8 cellular contexts compared by ENCODE assay signal in the genomic region with DNA sequence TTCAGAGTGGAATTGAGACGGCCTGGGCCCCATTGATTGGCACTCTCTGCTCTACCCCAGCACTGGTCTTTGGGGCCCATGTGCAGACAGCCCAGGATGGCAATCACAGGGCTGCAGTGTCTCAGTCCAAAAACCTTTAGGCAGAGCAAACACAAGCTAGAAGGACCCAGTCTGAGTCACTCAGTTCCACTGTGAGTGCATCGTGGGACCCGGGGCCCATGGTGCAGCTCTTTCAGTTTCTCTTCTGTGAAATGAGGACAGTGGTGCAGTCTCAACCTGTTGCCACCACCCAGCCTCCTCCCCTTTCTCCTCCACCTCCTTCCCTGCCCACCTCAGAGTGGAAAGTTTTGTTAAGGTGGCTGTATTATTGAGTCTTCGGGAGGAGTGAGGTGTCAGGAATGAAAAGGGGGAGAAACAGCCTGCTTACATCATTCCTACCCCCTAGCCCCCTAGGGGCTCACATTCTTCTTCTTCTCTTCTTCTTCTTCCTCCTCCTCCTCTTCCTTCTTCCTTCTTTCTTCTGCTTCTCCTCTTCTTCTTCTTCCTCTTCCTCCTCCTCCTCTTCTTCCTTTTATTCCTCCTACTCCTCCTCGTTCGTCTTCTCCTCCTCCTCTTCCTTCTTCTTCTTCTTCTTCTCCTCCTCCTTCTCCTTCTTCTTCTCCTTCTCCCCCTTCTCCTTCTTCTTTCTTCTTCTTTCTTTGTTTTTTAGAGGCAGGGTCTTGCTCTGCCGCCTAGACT. TPM values are rescaled to one million over a fixed set of nuclear protein-coding genes. Genes with fewer than 3 reads are reported as not detected.
DNase-seq lines count a peak whose midpoint lies in the region; ATAC-seq and TF ChIP-seq lines count a peak whose summit lies in the region.

No MANE protein-coding gene starts in this region.

- no peak overlapping the region for H2BK120ac ChIP-seq in neuronal stem cell (ENCODE audit: low read depth, low read length)

- H3K27me3 ChIP-seq in neuronal stem cell (ENCODE audit: control insufficient read depth in 3 of 3, insufficient read depth in 3 of 3, low read depth in 1 of 3, low read length in 3 of 3): no peaks in the 10 kb centered on the region
- no peaks in the 10 kb centered on the region for H3K27me3 ChIP-seq in endodermal cell (ENCODE audit: control insufficient read depth, insufficient read depth, low read length, poor library complexity, severe bottlenecking)

- peak overlapping the region; percentile 21 for H2BK15ac ChIP-seq in neuronal stem cell (ENCODE audit: low read length)

- no peak overlapping the region for H3K4ac ChIP-seq in neuronal stem cell (ENCODE audit: low read length)

- H3K4me3 Mint-ChIP-seq in endodermal cell: no peak overlapping the region

- H3K14ac ChIP-seq in neuronal stem cell (ENCODE audit: low read length): no peak overlapping the region

- no peak overlapping the region for H3K27ac Mint-ChIP-seq in endodermal cell

- TF ChIP-seq CTCF in endodermal cell (conservative IDR thresholded peaks at IDR 0.05): no peak

- H2AK5ac ChIP-seq in neuronal stem cell (ENCODE audit: low read depth, low read length): no peak overlapping the region

- H3K27ac ChIP-seq in neuronal stem cell (replicated peaks; ENCODE audit: low read length): no peak overlapping the region
- H3K27ac ChIP-seq in caudate nucleus (ENCODE audit: low read depth, low read length): no peak overlapping the region
- no peak overlapping the region for H3K27ac ChIP-seq in endodermal cell (ENCODE audit: low read depth, low read length)

- ATAC-seq in GM18517 (IDR thresholded peaks at IDR 0.05; ENCODE audit: unreplicated experiment): peak; percentile 88
- peak; percentile 88 for ATAC-seq in HG02885 (IDR thresholded peaks at IDR 0.05; ENCODE audit: poor library complexity, unreplicated experiment)

- no peak overlapping the region for H4K8ac ChIP-seq in neuronal stem cell (ENCODE audit: low read depth, low read length)

- H3K27me3 Mint-ChIP-seq in endodermal cell (ENCODE audit: insufficient read depth): peaks cover 8% of the 10 kb centered on the region

- DNase-seq in activated CD4-positive, alpha-beta T cell treated with anti-CD3 and anti-CD28 coated beads for 48 hours: peak; percentile 89
- no peak for DNase-seq in neuronal stem cell (ENCODE audit: low spot score)
- DNase-seq in caudate nucleus (lab: John Stamatoyannopoulos, UW): no peak
- no peak for DNase-seq in NCI-H2196 treated with DMSO at 0.1 percent for 48 hours (lab: John Stamatoyannopoulos, UW; ENCODE audit: unreplicated experiment)
- DNase-seq in endodermal cell: no peak
- no peak for DNase-seq in GDM1 (lab: John Stamatoyannopoulos, UW)

- H3K36me3 ChIP-seq in neuronal stem cell (replicated peaks in 1 of 2; ENCODE audit: control insufficient read depth in 2 of 2, insufficient read depth in 2 of 2, low read length in 2 of 2) (no peaks in the 10 kb centered on the region), endodermal cell (ENCODE audit: control insufficient read depth, insufficient read depth, low read length) (no peaks in the 10 kb centered on the region)

- no peak overlapping the region for H2BK12ac ChIP-seq in neuronal stem cell (ENCODE audit: low read length)

- H2AFZ ChIP-seq in neuronal stem cell (ENCODE audit: low read length): no peak overlapping the region

- no peaks in the 10 kb centered on the region for H3K9me3 Mint-ChIP-seq in endodermal cell

- H3K23ac ChIP-seq in neuronal stem cell (ENCODE audit: low read depth, low read length, poor library complexity): no peak overlapping the region

- H3K9me3 ChIP-seq in neuronal stem cell (replicated peaks in 1 of 2; ENCODE audit: control insufficient read depth in 2 of 2, insufficient read depth in 1 of 2, low read depth in 1 of 2, low read length in 2 of 2) (no peaks in the 10 kb centered on the region), endodermal cell (ENCODE audit: control insufficient read depth, low read length) (no peaks in the 10 kb centered on the region)

- no peak overlapping the region for H3K4me3 ChIP-seq in neuronal stem cell (ENCODE audit: low read length in 2 of 2)
- no peak overlapping the region for H3K4me3 ChIP-seq in endodermal cell (ENCODE audit: low read length)

- H3K18ac ChIP-seq in neuronal stem cell (ENCODE audit: low read length): peak overlapping the region; percentile 22

- H3K4me2 ChIP-seq in neuronal stem cell (ENCODE audit: insufficient read depth, low read length, poor library complexity, severe bottlenecking): no peak overlapping the region

- no peak overlapping the region for H2BK5ac ChIP-seq in neuronal stem cell (ENCODE audit: low read length)

- no peaks in the 10 kb centered on the region for H3K4me1 Mint-ChIP-seq in endodermal cell

- H3K4me1 ChIP-seq in neuronal stem cell (ENCODE audit: control insufficient read depth in 2 of 2, insufficient read depth in 1 of 2, low read depth in 1 of 2, low read length in 2 of 2): no peaks in the 10 kb centered on the region
- no peaks in the 10 kb centered on the region for H3K4me1 ChIP-seq in endodermal cell (ENCODE audit: control insufficient read depth, insufficient read depth, low read length)

- WGBS in neuronal stem cell (ENCODE audit: extremely low coverage in 2 of 2, insufficient read length in 2 of 2, insufficient replicate concordance in 1 of 2), 2 donors: 100% methylated on average over 2 of the region's 7 CpGs
- WGBS in endodermal cell (ENCODE audit: insufficient coverage in 1 of 2, insufficient read length in 1 of 2), 2 experiments: 85 to 86% methylated on average over 5 to 6 of the region's 7 CpGs

- H3K9ac ChIP-seq in neuronal stem cell (ENCODE audit: low read depth, low read length, poor library complexity) (no peak overlapping the region), endodermal cell (ENCODE audit: extremely low read depth, low read length, poor library complexity, severe bottlenecking) (no peak overlapping the region)

- no peaks in the 10 kb centered on the region for H3K79me1 ChIP-seq in neuronal stem cell (ENCODE audit: low read depth, low read length)

- no peak overlapping the region for H4K91ac ChIP-seq in neuronal stem cell (ENCODE audit: low read depth, low read length, poor library complexity)

- H3K36me3 Mint-ChIP-seq in endodermal cell (ENCODE audit: low read depth): no peaks in the 10 kb centered on the region

RNA-seq across cellular contexts. Expression of gene CARD11, which starts 19.5 kb away (rescaled TPM):
- 0.59 TPM for polyA plus RNA-seq in neuronal stem cell (2013, experiment 1 of 2)
- polyA plus RNA-seq in neuronal stem cell (2013, experiment 2 of 2): 0.60 TPM
- 10 to 100 TPM in 1 of 2 donors, 1 to 10 TPM in 1; 7.2 to 10.8 TPM for total RNA-seq in endodermal cell
- 2.1 TPM for polyA plus RNA-seq in endodermal cell (2013, experiment 1 of 2)
- 1.4 TPM for polyA plus RNA-seq in endodermal cell (2013, experiment 2 of 2)
